7 cellular contexts compared by ENCODE assay signal in genomic region chr2:55419514-55420243, GRCh38.
DNase-seq lines count a peak whose midpoint lies in the region; ATAC-seq and TF ChIP-seq lines count a peak whose summit lies in the region.

Gene CCDC88A (minus strand): TSS chr2:55419856. CDS start chr2:55419079, 777 bp downstream.

- in situ Hi-C loops in astrocyte of the spinal cord (cut with HindIII; ENCODE audit: low sequenced_read_pairs): no loop called here

- ATAC-seq in GM18508 (IDR thresholded peaks at IDR 0.05; ENCODE audit: insufficient read depth, unreplicated experiment): peak; percentile 38
- peak; percentile 74 for ATAC-seq in HG02981 (IDR thresholded peaks at IDR 0.05; ENCODE audit: unreplicated experiment)

- TF ChIP-seq CTCF in astrocyte of the spinal cord (IDR thresholded peaks at IDR 0.05; ENCODE audit: low read depth, low read length) (peak; percentile 24), retinal pigment epithelial cell (conservative IDR thresholded peaks at IDR 0.05; ENCODE audit: low read depth, low read length) (peak; percentile 13)

- peak within 1 kb of the TSS; percentile 98 for H3K4me3 ChIP-seq in astrocyte of the spinal cord (ENCODE audit: low read depth, low read length)
- peak within 1 kb of the TSS; percentile 90 for H3K4me3 ChIP-seq in retinal pigment epithelial cell (ENCODE audit: low read length)

- DNase-seq in NCI-H2029 treated with DMSO at 0.1 percent for 48 hours (lab: John Stamatoyannopoulos, UW): peak; percentile 77
- DNase-seq in T-helper 9 cell: peak; percentile 86
- peak; percentile 99 for DNase-seq in astrocyte of the spinal cord (ENCODE audit: low read depth, low spot score)
- DNase-seq in hypothalamus (lab: John Stamatoyannopoulos, UW): peak; percentile 75 to 97 (median 92)
- peak; percentile 88 for DNase-seq in retinal pigment epithelial cell (ENCODE audit: low read depth)

Comparison
In these comparisons a context has a peak if more than half of its experiments do, and no peak if none do; other contexts are left out.
1. Peak in every context shown above with its lines: DNase-seq, ATAC-seq and H3K4me3 ChIP-seq.